Comparison of ENCODE assay signal across 10 cellular contexts in the genomic region with DNA sequence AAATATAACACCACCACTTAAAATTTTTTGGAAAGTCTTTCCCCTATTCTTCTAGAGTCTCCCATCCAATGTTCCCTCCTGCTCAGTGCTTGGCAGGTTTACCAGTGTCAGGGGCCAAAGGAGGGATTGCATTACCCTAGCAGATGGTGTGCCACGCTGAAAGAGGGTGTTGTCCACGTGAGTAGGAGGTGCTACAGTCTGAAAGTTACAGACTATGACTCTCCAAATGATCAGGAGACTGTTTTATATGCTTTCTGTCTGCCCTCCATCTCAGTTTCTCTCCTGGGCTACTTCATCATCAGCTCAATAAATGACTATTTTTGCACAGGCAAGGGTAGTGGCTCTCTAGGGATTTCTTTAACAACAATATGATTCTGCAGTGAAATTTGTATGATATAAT. TPM values are rescaled to one million over a fixed set of nuclear protein-coding genes. Genes with fewer than 3 reads are reported as not detected.
DNase-seq lines count a peak whose midpoint lies in the region; ATAC-seq and TF ChIP-seq lines count a peak whose summit lies in the region.
"Had no signal": no experiment of that assay in that cellular context is flagged by ENCODE, and none has a peak within 500 bp of the region (broad histone marks: within the 10 kb centered on the region; RNA-seq: fewer than 3 reads in every experiment).

No MANE protein-coding gene starts in this region.

- H3K27ac ChIP-seq in testis: peak overlapping the region in 1 of 2 donors; percentile 79

- no peak overlapping the region for H3K4me3 ChIP-seq in testis
- H3K4me3 ChIP-seq: esophagus muscularis mucosa had no signal

- no peaks in the 10 kb centered on the region for H3K9me3 Mint-ChIP-seq in activated CD4-positive, alpha-beta memory T cell treated with anti-CD3 and anti-CD28 coated beads for 36 hours
- H3K9me3 Mint-ChIP-seq in activated CD4-positive, alpha-beta memory T cell treated with anti-CD3 and anti-CD28 coated beads, Interleukin-2, amount 10 ng/mL, durations not matched to agents 7 days and 5 days: no peaks in the 10 kb centered on the region
- H3K9me3 Mint-ChIP-seq in activated naive CD8-positive, alpha-beta T cell treated with anti-CD3 and anti-CD28 coated beads for 36 hours: no peaks in the 10 kb centered on the region

- H3K4me1 Mint-ChIP-seq in activated CD4-positive, alpha-beta memory T cell treated with anti-CD3 and anti-CD28 coated beads for 36 hours (ENCODE audit: low read depth): peaks cover 29% of the 10 kb centered on the region
- H3K4me1 Mint-ChIP-seq in activated CD4-positive, alpha-beta memory T cell treated with anti-CD3 and anti-CD28 coated beads, Interleukin-2, amount 10 ng/mL, durations not matched to agents 7 days and 5 days: peaks cover 20% of the 10 kb centered on the region
- peaks cover 13% of the 10 kb centered on the region for H3K4me1 Mint-ChIP-seq in activated naive CD8-positive, alpha-beta T cell treated with anti-CD3 and anti-CD28 coated beads for 36 hours

- no peak overlapping the region for H3K4me3 Mint-ChIP-seq in activated CD4-positive, alpha-beta memory T cell treated with anti-CD3 and anti-CD28 coated beads for 36 hours
- H3K4me3 Mint-ChIP-seq in activated CD4-positive, alpha-beta memory T cell treated with anti-CD3 and anti-CD28 coated beads, Interleukin-2, amount 10 ng/mL, durations not matched to agents 7 days and 5 days: no peak overlapping the region
- H3K4me3 Mint-ChIP-seq in activated naive CD8-positive, alpha-beta T cell treated with anti-CD3 and anti-CD28 coated beads for 36 hours: no peak overlapping the region

- 38 to 56% methylated on average over 2 of the region's 2 CpGs for WGBS in testis, 2 donors

- no peaks in the 10 kb centered on the region for H3K27me3 Mint-ChIP-seq in activated CD4-positive, alpha-beta memory T cell treated with anti-CD3 and anti-CD28 coated beads for 36 hours
- H3K27me3 Mint-ChIP-seq in activated CD4-positive, alpha-beta memory T cell treated with anti-CD3 and anti-CD28 coated beads, Interleukin-2, amount 10 ng/mL, durations not matched to agents 7 days and 5 days: no peaks in the 10 kb centered on the region
- H3K27me3 Mint-ChIP-seq in activated naive CD8-positive, alpha-beta T cell treated with anti-CD3 and anti-CD28 coated beads for 36 hours: no peaks in the 10 kb centered on the region

- POLR2A ChIA-PET in activated CD4-positive, alpha-beta memory T cell treated with anti-CD3 and anti-CD28 coated beads for 36 hours (lab: Charles Lee): interaction anchor here (0.6 to 1.4 kb wide), 2 partner anchors 98 to 145 kb away, joined by 3 to 5 read pairs; a partner anchor contains a TSS
- POLR2A ChIA-PET in activated CD4-positive, alpha-beta memory T cell treated with anti-CD3 and anti-CD28 coated beads, Interleukin-2, amount 10 ng/mL, durations not matched to agents 7 days and 5 days (lab: Charles Lee): no interaction called here

- H3K9me3 ChIP-seq in testis: no peaks in the 10 kb centered on the region
- H3K9me3 ChIP-seq: esophagus muscularis mucosa had no signal

- ATAC-seq in left ventricle myocardium superior (peak; percentile 95), HG03175 (IDR thresholded peaks at IDR 0.05; ENCODE audit: unreplicated experiment) (no peak)

- H3K36me3 Mint-ChIP-seq in activated CD4-positive, alpha-beta memory T cell treated with anti-CD3 and anti-CD28 coated beads for 36 hours: peaks cover 35% of the 10 kb centered on the region
- peaks cover 34% of the 10 kb centered on the region for H3K36me3 Mint-ChIP-seq in activated CD4-positive, alpha-beta memory T cell treated with anti-CD3 and anti-CD28 coated beads, Interleukin-2, amount 10 ng/mL, durations not matched to agents 7 days and 5 days (ENCODE audit: low read depth)
- H3K36me3 Mint-ChIP-seq in activated naive CD8-positive, alpha-beta T cell treated with anti-CD3 and anti-CD28 coated beads for 36 hours: peaks cover 12% of the 10 kb centered on the region

- CTCF ChIA-PET in activated CD4-positive, alpha-beta memory T cell treated with anti-CD3 and anti-CD28 coated beads for 36 hours (lab: Charles Lee): interaction anchor here (1.0 to 3.9 kb wide), 2 partner anchors 23 to 120 kb away, joined by 3 to 21 read pairs; no protein-coding TSS in a partner anchor
- CTCF ChIA-PET in activated CD4-positive, alpha-beta memory T cell treated with anti-CD3 and anti-CD28 coated beads, Interleukin-2, amount 10 ng/mL, durations not matched to agents 7 days and 5 days (lab: Charles Lee): no interaction called here

- intact Hi-C loops in activated CD4-positive, alpha-beta memory T cell treated with anti-CD3 and anti-CD28 coated beads for 36 hours (cut with micrococcal nuclease): no loop called here
- intact Hi-C loops in left ventricle myocardium superior (cut with micrococcal nuclease) (no loop called here), testis (cut with DNase I; ENCODE audit: low total_unique reads) (no loop called here)

- no peaks in the 10 kb centered on the region for H3K27me3 ChIP-seq in testis
- H3K27me3 ChIP-seq: esophagus muscularis mucosa had no signal

- TF ChIP-seq CTCF in testis (IDR thresholded peaks at IDR 0.05): no peak

- TF ChIP-seq POLR2A in testis (IDR thresholded peaks at IDR 0.05): no peak

- peak overlapping the region; percentile 43 for H3K27ac Mint-ChIP-seq in activated CD4-positive, alpha-beta memory T cell treated with anti-CD3 and anti-CD28 coated beads for 36 hours
- no peak overlapping the region for H3K27ac Mint-ChIP-seq in activated CD4-positive, alpha-beta memory T cell treated with anti-CD3 and anti-CD28 coated beads, Interleukin-2, amount 10 ng/mL, durations not matched to agents 7 days and 5 days
- peak overlapping the region; percentile 17 for H3K27ac Mint-ChIP-seq in activated naive CD8-positive, alpha-beta T cell treated with anti-CD3 and anti-CD28 coated beads for 36 hours

- peaks cover 14% of the 10 kb centered on the region for H3K4me1 ChIP-seq in testis

- peak; percentile 20 for DNase-seq in activated CD4-positive, alpha-beta memory T cell treated with anti-CD3 and anti-CD28 coated beads for 36 hours
- no peak for DNase-seq in activated CD4-positive, alpha-beta memory T cell treated with anti-CD3 and anti-CD28 coated beads, Interleukin-2, amount 10 ng/mL, durations not matched to agents 7 days and 5 days
- no peak for DNase-seq in activated naive CD8-positive, alpha-beta T cell treated with anti-CD3 and anti-CD28 coated beads for 36 hours
- peak; percentile 50 for DNase-seq in left ventricle myocardium superior
- peak; percentile 64 for DNase-seq in testis
- DNase-seq in effector CD8-positive, alpha-beta T cell (lab: John Stamatoyannopoulos, UW): no peak
- DNase-seq in NCI-H1105 (lab: John Stamatoyannopoulos, UW): no peak
- DNase-seq: small intestine had no signal

- no peaks in the 10 kb centered on the region for H3K36me3 ChIP-seq in testis (ENCODE audit: low read depth, missing control alignments)

RNA-seq across cellular contexts. Expression of a gene that starts 31.3 kb away (rescaled TPM):
- total RNA-seq in activated CD4-positive, alpha-beta memory T cell treated with anti-CD3 and anti-CD28 coated beads for 36 hours: not detected
- not detected for total RNA-seq in activated CD4-positive, alpha-beta memory T cell treated with anti-CD3 and anti-CD28 coated beads, Interleukin-2, amount 10 ng/mL, durations not matched to agents 7 days and 5 days
- total RNA-seq in activated naive CD8-positive, alpha-beta T cell treated with anti-CD3 and anti-CD28 coated beads for 36 hours: not detected
- total RNA-seq in left ventricle myocardium superior (1.0 TPM), testis (not detected)
- polyA plus RNA-seq in testis (ENCODE audit: insufficient read depth, low read depth, low replicate concordance): 1.6 TPM

RNA-seq across cellular contexts. Expression of a gene that starts 58.2 kb away (rescaled TPM):
- 10 to 100 TPM; 62.1 to 70.0 TPM for total RNA-seq in activated CD4-positive, alpha-beta memory T cell treated with anti-CD3 and anti-CD28 coated beads for 36 hours
- total RNA-seq in activated CD4-positive, alpha-beta memory T cell treated with anti-CD3 and anti-CD28 coated beads, Interleukin-2, amount 10 ng/mL, durations not matched to agents 7 days and 5 days: 10 to 100 TPM; 65.8 to 67.6 TPM
- 10 to 100 TPM; 80.9 to 93.2 TPM for total RNA-seq in activated naive CD8-positive, alpha-beta T cell treated with anti-CD3 and anti-CD28 coated beads for 36 hours
- 20.4 TPM for total RNA-seq in left ventricle myocardium superior
- total RNA-seq in testis: 10 to 100 TPM; 78.4 to 78.8 TPM
- polyA plus RNA-seq in testis (ENCODE audit: insufficient read depth, low read depth, low replicate concordance): 67.5 TPM

Comparison
In these comparisons a context has a peak if more than half of its experiments do, and no peak if none do; other contexts are left out.
1. DNase-seq: peak in activated CD4-positive, alpha-beta memory T cell treated with anti-CD3 and anti-CD28 coated beads for 36 hours (single experiment), left ventricle myocardium superior (single experiment) and testis (single experiment); none in activated CD4-positive, alpha-beta memory T cell treated with anti-CD3 and anti-CD28 coated beads, Interleukin-2, amount 10 ng/mL, durations not matched to agents 7 days and 5 days (single experiment), activated naive CD8-positive, alpha-beta T cell treated with anti-CD3 and anti-CD28 coated beads for 36 hours (single experiment), effector CD8-positive, alpha-beta T cell (single experiment) and NCI-H1105 (single experiment).